In genomic region chr7:107967420-107967819, GRCh38 we compare ENCODE assay signal across 21 cellular contexts. TPM values are rescaled to one million over a fixed set of nuclear protein-coding genes. Genes with fewer than 3 reads are reported as not detected.
DNase-seq lines count a peak whose midpoint lies in the region; ATAC-seq, FAIRE-seq and TF ChIP-seq lines count a peak whose summit lies in the region.
"Had no signal": no experiment of that assay in that cellular context is flagged by ENCODE, and none has a peak within 500 bp of the region (broad histone marks: within the 10 kb centered on the region; RNA-seq: fewer than 3 reads in every experiment).

No MANE protein-coding gene starts in this region.

- ATAC-seq in HepG2: peak; percentile 94
- no peak for ATAC-seq in HG03175 (IDR thresholded peaks at IDR 0.05; ENCODE audit: unreplicated experiment)
- ATAC-seq: activated CD4-positive, CD25-positive, alpha-beta regulatory T cell treated with anti-CD3 and anti-CD28 coated beads, Interleukin-2, amount 50 U/mL, for 24 hours; activated T-helper 17 cell treated with anti-CD3 and anti-CD28 coated beads, Interleukin-2, amount 50 U/mL, for 72 hours had no signal

- H3K9me3 ChIP-seq in HepG2 (ENCODE audit: low read length): no peaks in the 10 kb centered on the region
- H3K9me3 ChIP-seq: gastrocnemius medialis, HAP-1, lower lobe of right lung had no signal

- BruUV-seq in HepG2 (replicated peaks; lab: Mats Ljungman, UMichigan): no TSS peak

- H3K4me1 ChIP-seq in HepG2 (ENCODE audit: insufficient read depth, low read length): peaks cover 46% of the 10 kb centered on the region
- H3K4me1 ChIP-seq: HAP-1, parathyroid adenoma had no signal

- no peaks in the 10 kb centered on the region for H3K27me3 ChIP-seq in HepG2 (ENCODE audit: control insufficient read depth in 1 of 2, insufficient read depth in 2 of 2, low read length in 2 of 2)
- H3K27me3 ChIP-seq: gastrocnemius medialis had no signal

- TF ChIP-seq EP300 in HepG2 (IDR thresholded peaks at IDR 0.05; ENCODE audit: low read depth in 2 of 2, low read length in 2 of 2): peak in 1 of 2 experiments; percentile 88; a peak in 2 of 4 replicates
- peak; percentile 60; the same call in 1 of the 2 replicates for TF ChIP-seq EP300 in HepG2 (CRISPR knock-in tag; IDR thresholded peaks at IDR 0.05; ENCODE audit: borderline replicate concordance)

- TF ChIP-seq POLR2A in HepG2 (IDR thresholded peaks at IDR 0.05; ENCODE audit: insufficient read depth in 1 of 2, low read depth in 2 of 2, low read length in 2 of 2) (no peak), GM12891 (IDR thresholded peaks at IDR 0.05; ENCODE audit: low read depth, low read length) (no peak)

- peaks cover 9% of the 10 kb centered on the region for H4K20me1 ChIP-seq in HepG2 (ENCODE audit: insufficient read depth, low read length)

- FAIRE-seq in HepG2 (lab: Jason Lieb, UNC) (peak; percentile 89), GM12891 (lab: Jason Lieb, UNC) (no peak)
- FAIRE-seq: bronchial epithelial cell had no signal

- peak overlapping the region; percentile 38 for H3K27ac ChIP-seq in HepG2 (ENCODE audit: extremely low read length, insufficient read depth, low read length)
- H3K27ac ChIP-seq: lower lobe of right lung, parathyroid adenoma had no signal

- TF ChIP-seq CTCF in LNCaP clone FGC (IDR thresholded peaks at IDR 0.05; ENCODE audit: control insufficient read depth, extremely low read depth, insufficient read depth) (no peak), HepG2 (CRISPR knock-in tag; IDR thresholded peaks at IDR 0.05) (no peak)

- intact Hi-C loops in HepG2 (cut with micrococcal nuclease; ENCODE audit: unreplicated experiment): loop anchor here (1.0 to 5.0 kb wide), 5 partner anchors 19 to 128 kb away; partner anchors contain the start of gene DLD

- no peak overlapping the region for H2AFZ ChIP-seq in HepG2 (ENCODE audit: low read length)

- H3K4me2 ChIP-seq in HepG2 (ENCODE audit: low read depth, low read length): peak overlapping the region; percentile 51

- no peaks in the 10 kb centered on the region for H3K79me2 ChIP-seq in HepG2 (ENCODE audit: insufficient read depth, low read length)
- H3K79me2 ChIP-seq: parathyroid adenoma had no signal

- no peak overlapping the region for H3K9ac ChIP-seq in HepG2 (ENCODE audit: insufficient read depth, low read depth, low read length)
- H3K9ac ChIP-seq: parathyroid adenoma had no signal

- POLR2A ChIA-PET in HepG2 (lab: Yijun Ruan, JAX): interaction anchor here (0.8 to 1.4 kb wide), 4 partner anchors 18 to 224 kb away, joined by 3 to 15 read pairs (median 4); partner anchors contain the start of genes CBLL1 and LAMB1

- no peak for TF ChIP-seq RAD21 in HepG2 (CRISPR knock-in tag; IDR thresholded peaks at IDR 0.05)

- DNase-seq in COLO668 (lab: John Stamatoyannopoulos, UW; ENCODE audit: unreplicated experiment): peak; percentile 39
- DNase-seq in LNCaP clone FGC (ENCODE audit: low read depth): peak; percentile 63
- DNase-seq in SHP77 treated with DMSO at 0.1 percent for 48 hours (lab: John Stamatoyannopoulos, UW): peak; percentile 35
- peak; percentile 90 for DNase-seq in HepG2 (ENCODE audit: low spot score)
- DNase-seq in GM12891 (ENCODE audit: insufficient read length, low spot score): no peak
- DNase-seq in activated CD4-positive, alpha-beta T cell treated with anti-CD3 and anti-CD28 coated beads for 4 hours: no peak
- DNase-seq in stimulated activated CD4-positive, alpha-beta T cell treated with anti-CD3 and anti-CD28 coated beads, Interleukin-4, amount 100 ng/mL, for 24 hours: no peak
- DNase-seq: activated naive CD8-positive, alpha-beta T cell treated with anti-CD3 and anti-CD28 coated beads, Interleukin-2, amount 10 ng/mL, durations not matched to agents 7 days and 5 days; COR-L47; gastrocnemius medialis; Karpas-422; lower lobe of right lung; naive B cell; NCI-H1436; stimulated activated CD8-positive, alpha-beta memory T cell treated with anti-CD3 and anti-CD28 coated beads, Interleukin-4, amount 100 ng/mL, for 48 hours had no signal

- H3K36me3 ChIP-seq in HepG2 (replicated peaks in 1 of 2; ENCODE audit: control insufficient read depth in 1 of 2, insufficient read depth in 2 of 2, low read length in 2 of 2): peaks cover 10 to 32% of the 10 kb centered on the region in 2 experiments
- H3K36me3 ChIP-seq: gastrocnemius medialis had no signal

- 0% methylated on average over 4 of the region's 4 CpGs for WGBS in HepG2 (ENCODE audit: low lambda C conversion rate)

- H3K4me3 ChIP-seq in LNCaP clone FGC (ENCODE audit: low read depth, low read length) (no peak overlapping the region), HepG2 (replicated peaks in 1 of 3; ENCODE audit: insufficient read depth in 1 of 3, low read depth in 2 of 3, low read length in 3 of 3) (no peak overlapping the region; a peak in 2 of 6 replicates)
- H3K4me3 ChIP-seq: gastrocnemius medialis, HAP-1, lower lobe of right lung had no signal

- in situ Hi-C loops in HepG2 (cut with HindIII; ENCODE audit: extremely low pct_ligation_motif_present, low pct_unique_long_range_greater_than_20kb): no loop called here

- CTCF ChIA-PET in HepG2 (lab: Yijun Ruan, JAX; ENCODE audit: low intra/inter-chr PET ratio, low total read pairs): no interaction called here

TF ChIP-seq in HepG2, 621 proteins besides CTCF, POLR2A, EP300 and RAD21 (continues in another document):
- TF ChIP-seq MED1 (CRISPR knock-in tag; IDR thresholded peaks at IDR 0.05) (peak; percentile 78), ZNF564 (CRISPR knock-in tag; IDR thresholded peaks at IDR 0.05) (no peak), ELF1 (CRISPR knock-in tag; IDR thresholded peaks at IDR 0.05) (0 out of 2 replicates have a peak, but pooled peaks have one; percentile 26), PHF20 (CRISPR knock-in tag; IDR thresholded peaks at IDR 0.05) (no peak), ZNF629 (CRISPR knock-in tag; conservative IDR thresholded peaks at IDR 0.05) (peak; percentile 53; the same call in 1 of the 2 replicates), SIN3A (IDR thresholded peaks at IDR 0.05; ENCODE audit: borderline replicate concordance, low read depth, low read length) (no peak), LCORL (IDR thresholded peaks at IDR 0.05) (no peak), LCORL (CRISPR knock-in tag; IDR thresholded peaks at IDR 0.05) (peak; percentile 25; the same call in 1 of the 2 replicates), TRIM24 (CRISPR knock-in tag; IDR thresholded peaks at IDR 0.05) (no peak), REPIN1 (CRISPR knock-in tag; IDR thresholded peaks at IDR 0.05; ENCODE audit: borderline replicate concordance, low read depth) (peak; percentile 66; the same call in 1 of the 2 replicates)

TF ChIP-seq in GM12891, 5 proteins besides CTCF, POLR2A, EP300 and RAD21:
- TF ChIP-seq POLR2AphosphoS5 (IDR thresholded peaks at IDR 0.05; ENCODE audit: low read depth, low read length) (no peak), SPI1 (IDR thresholded peaks at IDR 0.05; ENCODE audit: low read depth, low read length) (no peak), POU2F2 (IDR thresholded peaks at IDR 0.05; ENCODE audit: low read depth, low read length) (no peak), PAX5 (IDR thresholded peaks at IDR 0.05; ENCODE audit: insufficient read depth, low read length, severe bottlenecking) (no peak), TAF1 (IDR thresholded peaks at IDR 0.05; ENCODE audit: low read depth, low read length) (no peak)

RNA-seq across cellular contexts. Expression of gene LAMB1, which starts 35.5 kb away (rescaled TPM):
- total RNA-seq in HepG2 (2016; rRNA removed; fragmentation: Illumina TruSeq; extraction: Trizol): 56.4 and 109 TPM in 2 replicates
- 12.3 and 15.0 TPM in 2 replicates for total RNA-seq in HepG2 (2016; cell fraction: cytosol; rRNA removed; fragmentation: Illumina TruSeq; extraction: Trizol; ENCODE audit: low read depth)
- total RNA-seq in HepG2 (2016; cell fraction: insoluble cytoplasmic fraction; rRNA removed; fragmentation: Illumina TruSeq; extraction: Trizol): 48.3 and 110 TPM in 2 replicates
- 19.7 and 21.8 TPM in 2 replicates for total RNA-seq in HepG2 (2016; cell fraction: membrane; rRNA removed; fragmentation: Illumina TruSeq; extraction: Trizol)
- total RNA-seq in HepG2 (2016; cell fraction: nucleus; rRNA removed; fragmentation: Illumina TruSeq; extraction: Trizol): 137 and 161 TPM in 2 replicates
- 124 and 127 TPM in 2 replicates for polyA plus RNA-seq in HepG2 (2011; rRNA removed)
- polyA plus RNA-seq in HepG2 (2011; cell fraction: cytosol; rRNA removed): 101 and 116 TPM in 2 replicates
- 265 and 290 TPM in 2 replicates for polyA plus RNA-seq in HepG2 (2011; cell fraction: nucleus; rRNA removed)
- polyA plus RNA-seq in HepG2 (2012): 106 and 132 TPM in 2 replicates
- polyA plus RNA-seq in HepG2 (2016; cell fraction: cytosol; fragmentation: Illumina TruSeq; extraction: Trizol; ENCODE audit: low read depth): 5.0 and 5.8 TPM in 2 replicates
- polyA plus RNA-seq in HepG2 (2016; cell fraction: insoluble cytoplasmic fraction; fragmentation: Illumina TruSeq; extraction: Trizol; ENCODE audit: low read depth): 59.1 and 60.9 TPM in 2 replicates
- 8.8 and 14.3 TPM in 2 replicates for polyA plus RNA-seq in HepG2 (2016; cell fraction: membrane; fragmentation: Illumina TruSeq; extraction: Trizol; ENCODE audit: low read depth)
- polyA plus RNA-seq in HepG2 (2016; cell fraction: nucleus; fragmentation: Illumina TruSeq; extraction: Trizol; ENCODE audit: insufficient read depth, low read depth): 286 and 312 TPM in 2 replicates
- polyA minus RNA-seq in HepG2 (2011; rRNA and poly(A)+ RNA removed; ENCODE audit: low replicate concordance): 105 and 627 TPM in 2 replicates
- polyA minus RNA-seq in HepG2 (2011; cell fraction: cytosol; rRNA and poly(A)+ RNA removed): 120 and 164 TPM in 2 replicates
- 204 and 208 TPM in 2 replicates for polyA minus RNA-seq in HepG2 (2011; cell fraction: nucleus; rRNA and poly(A)+ RNA removed)
- 0.30 TPM for polyA plus RNA-seq in GM12891 (2012; ENCODE audit: low read depth, missing spikeins)
- total RNA-seq: activated naive CD8-positive, alpha-beta T cell treated with anti-CD3 and anti-CD28 coated beads, Interleukin-2, amount 10 ng/mL, durations not matched to agents 7 days and 5 days; activated T-helper 17 cell treated with anti-CD3 and anti-CD28 coated beads, Interleukin-2, amount 50 U/mL, for 72 hours had no signal

Comparison
In these comparisons a context has a peak if more than half of its experiments do, and no peak if none do; other contexts are left out.
1. DNase-seq: peak in COLO668 (single experiment), LNCaP clone FGC (single experiment), SHP77 treated with DMSO at 0.1 percent for 48 hours (single experiment) and HepG2 (single experiment); none in GM12891 (single experiment), activated CD4-positive, alpha-beta T cell treated with anti-CD3 and anti-CD28 coated beads for 4 hours (0 of 2) and stimulated activated CD4-positive, alpha-beta T cell treated with anti-CD3 and anti-CD28 coated beads, Interleukin-4, amount 100 ng/mL, for 24 hours (single experiment).